8 cellular contexts compared by ENCODE assay signal in the genomic region with DNA sequence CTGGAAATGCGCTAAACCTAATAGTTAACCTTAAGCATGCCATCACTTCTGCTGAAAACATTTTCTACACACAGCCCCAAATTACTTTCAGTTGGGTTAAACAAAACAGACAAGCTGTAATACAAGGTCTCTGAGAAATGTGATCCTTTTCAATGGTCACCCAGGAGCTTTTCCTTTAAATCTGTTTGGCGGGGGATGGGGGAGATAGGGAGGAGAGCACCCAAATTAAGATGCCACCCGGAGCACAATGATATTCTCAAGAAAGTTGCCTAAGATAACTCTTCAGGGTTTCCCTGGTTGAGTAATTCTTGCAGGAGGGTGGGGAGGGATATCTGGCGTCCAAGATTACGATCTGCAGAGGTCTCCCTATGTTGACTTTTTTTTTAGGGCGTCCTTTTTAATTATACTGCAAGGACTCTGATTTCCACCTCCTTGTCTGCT. TPM values are rescaled to one million over a fixed set of nuclear protein-coding genes. Genes with fewer than 3 reads are reported as not detected.
DNase-seq lines count a peak whose midpoint lies in the region; ATAC-seq and TF ChIP-seq lines count a peak whose summit lies in the region.

No MANE protein-coding gene starts in this region.

- POLR2A ChIA-PET in PC-9 (lab: Charles Lee; ENCODE audit: unreplicated experiment) = interaction anchor here (1.4 kb wide), 1 partner anchor 97 kb away, joined by 4 read pairs; no protein-coding TSS in a partner anchor

- peaks cover 51% of the 10 kb centered on the region for H3K79me2 ChIP-seq in PC-9 (ENCODE audit: low read depth)

- no TSS peak for BruUV-seq in PC-9 (replicated peaks; lab: Mats Ljungman, UMichigan)

- H3K9me3 Mint-ChIP-seq in endodermal cell (no peaks in the 10 kb centered on the region), neural crest cell (no peaks in the 10 kb centered on the region)

- H3K27ac ChIP-seq in PC-9 (peak overlapping the region; percentile 30), endodermal cell (ENCODE audit: low read depth, low read length) (no peak overlapping the region)

- peaks cover 8% of the 10 kb centered on the region for H3K27me3 ChIP-seq in H7 (ENCODE audit: control insufficient read depth, insufficient read depth, low read length)
- H3K27me3 ChIP-seq in PC-9 (ENCODE audit: insufficient read depth, low read depth) = no peaks in the 10 kb centered on the region
- H3K27me3 ChIP-seq in endodermal cell (ENCODE audit: control insufficient read depth, insufficient read depth, low read length, poor library complexity, severe bottlenecking) = peaks cover 16% of the 10 kb centered on the region

- peaks cover 34% of the 10 kb centered on the region for H3K4me1 Mint-ChIP-seq in endodermal cell
- peaks cover 32% of the 10 kb centered on the region for H3K4me1 Mint-ChIP-seq in neural crest cell

- H3K36me3 ChIP-seq in H7 (replicated peaks; ENCODE audit: control insufficient read depth, insufficient read depth, low read length) (no peaks in the 10 kb centered on the region), PC-9 (ENCODE audit: low read depth) (no peaks in the 10 kb centered on the region), endodermal cell (ENCODE audit: control insufficient read depth, insufficient read depth, low read length) (no peaks in the 10 kb centered on the region)

- no peak for TF ChIP-seq CTCF in PC-9 (conservative IDR thresholded peaks at IDR 0.05)
- TF ChIP-seq CTCF in endodermal cell (conservative IDR thresholded peaks at IDR 0.05) = no peak
- no peak for TF ChIP-seq CTCF in neural crest cell (conservative IDR thresholded peaks at IDR 0.05)

- WGBS in endodermal cell (ENCODE audit: insufficient coverage in 1 of 2, insufficient read length in 1 of 2), 2 experiments = 6 to 25% methylated on average over 2 to 6 of the region's 6 CpGs

- DNase-seq in H7 (no peak), PC-9 (no peak), endodermal cell (no peak), neural crest cell (ENCODE audit: low read depth, low spot score) (no peak), AG20443 (ENCODE audit: low spot score) (no peak), posterior cingulate gyrus (no peak)
- no peak for DNase-seq in stimulated activated CD4-positive, alpha-beta T cell treated with anti-CD3 and anti-CD28 coated beads, Interleukin-4, amount 100 ng/mL, for 24 hours

- peaks cover 5% of the 10 kb centered on the region; the same call in 1 of the 2 replicates for H3F3A ChIP-seq in PC-9 (ENCODE audit: insufficient read depth, low read depth)

- peak overlapping the region; percentile 93 for H3K4me2 ChIP-seq in PC-9

- H3K4me3 ChIP-seq in H7 (ENCODE audit: insufficient read depth, low read depth, low read length) (peak overlapping the region; percentile 71), PC-9 (peak overlapping the region; percentile 77), endodermal cell (ENCODE audit: low read length) (peak overlapping the region; percentile 90)

- H3K27me3 Mint-ChIP-seq in endodermal cell (ENCODE audit: insufficient read depth) = peaks cover 15% of the 10 kb centered on the region
- peaks cover 12% of the 10 kb centered on the region for H3K27me3 Mint-ChIP-seq in neural crest cell (ENCODE audit: low read depth)

- H3K4me3 Mint-ChIP-seq in endodermal cell = peak overlapping the region; percentile 75
- peak overlapping the region; percentile 83 for H3K4me3 Mint-ChIP-seq in neural crest cell

- no peak for ATAC-seq in GM18870 (IDR thresholded peaks at IDR 0.05; ENCODE audit: unreplicated experiment)

- no peaks in the 10 kb centered on the region for H3K9me2 ChIP-seq in PC-9 (ENCODE audit: insufficient read depth)

- no peaks in the 10 kb centered on the region for H3K9me3 ChIP-seq in PC-9 (ENCODE audit: insufficient read depth, low read depth)
- no peaks in the 10 kb centered on the region for H3K9me3 ChIP-seq in endodermal cell (ENCODE audit: control insufficient read depth, low read length)

- peak overlapping the region; percentile 2 for H3K9ac ChIP-seq in endodermal cell (ENCODE audit: extremely low read depth, low read length, poor library complexity, severe bottlenecking)

- intact Hi-C loops in PC-9 (cut with micrococcal nuclease; ENCODE audit: unreplicated experiment) = loop anchor here (1.0 to 5.0 kb wide), 3 partner anchors 83 to 199 kb away; no protein-coding TSS in a partner anchor
- intact Hi-C loops in posterior cingulate gyrus (cut with DNase I) = loop anchor here (1.0 to 10.0 kb wide), 6 partner anchors 75 to 375 kb away; a partner anchor contains a TSS

- H2AFZ ChIP-seq in PC-9 = peak overlapping the region; percentile 74

- H3K36me3 Mint-ChIP-seq in endodermal cell (ENCODE audit: low read depth) = no peaks in the 10 kb centered on the region
- no peaks in the 10 kb centered on the region for H3K36me3 Mint-ChIP-seq in neural crest cell (ENCODE audit: low read depth)

- H3K4me1 ChIP-seq in PC-9 (replicated peaks; ENCODE audit: insufficient read depth) = peaks cover 20% of the 10 kb centered on the region
- H3K4me1 ChIP-seq in endodermal cell (ENCODE audit: control insufficient read depth, insufficient read depth, low read length) = peaks cover 11% of the 10 kb centered on the region

- CTCF ChIA-PET in PC-9 (lab: Charles Lee) = interaction anchor here (2.6 kb wide), 1 partner anchor 180 kb away, joined by 30 read pairs; no protein-coding TSS in a partner anchor

- no peaks in the 10 kb centered on the region for H4K20me1 ChIP-seq in PC-9 (ENCODE audit: insufficient read depth)

- H3K27ac Mint-ChIP-seq in endodermal cell (no peak overlapping the region), neural crest cell (ENCODE audit: unreplicated experiment) (peak overlapping the region; percentile 89)

RNA-seq across cellular contexts. Expression of a gene that starts 1.0 kb away (rescaled TPM):
- total RNA-seq in H7 (2014; rRNA removed; shearing (Covaris generic)) = 4.9 and 6.5 TPM in 2 replicates
- total RNA-seq in PC-9 (2021) (6.1 and 10.2 TPM in 2 replicates), endodermal cell (1 to 10 TPM; 9.2 to 9.4 TPM), neural crest cell (11.0 and 12.3 TPM in 2 replicates)
- polyA plus RNA-seq in endodermal cell (2013, experiment 1 of 2) = 4.7 TPM
- polyA plus RNA-seq in endodermal cell (2013, experiment 2 of 2) = 5.0 TPM
